Comparison of ENCODE assay signal across 18 cellular contexts in the genomic region with DNA sequence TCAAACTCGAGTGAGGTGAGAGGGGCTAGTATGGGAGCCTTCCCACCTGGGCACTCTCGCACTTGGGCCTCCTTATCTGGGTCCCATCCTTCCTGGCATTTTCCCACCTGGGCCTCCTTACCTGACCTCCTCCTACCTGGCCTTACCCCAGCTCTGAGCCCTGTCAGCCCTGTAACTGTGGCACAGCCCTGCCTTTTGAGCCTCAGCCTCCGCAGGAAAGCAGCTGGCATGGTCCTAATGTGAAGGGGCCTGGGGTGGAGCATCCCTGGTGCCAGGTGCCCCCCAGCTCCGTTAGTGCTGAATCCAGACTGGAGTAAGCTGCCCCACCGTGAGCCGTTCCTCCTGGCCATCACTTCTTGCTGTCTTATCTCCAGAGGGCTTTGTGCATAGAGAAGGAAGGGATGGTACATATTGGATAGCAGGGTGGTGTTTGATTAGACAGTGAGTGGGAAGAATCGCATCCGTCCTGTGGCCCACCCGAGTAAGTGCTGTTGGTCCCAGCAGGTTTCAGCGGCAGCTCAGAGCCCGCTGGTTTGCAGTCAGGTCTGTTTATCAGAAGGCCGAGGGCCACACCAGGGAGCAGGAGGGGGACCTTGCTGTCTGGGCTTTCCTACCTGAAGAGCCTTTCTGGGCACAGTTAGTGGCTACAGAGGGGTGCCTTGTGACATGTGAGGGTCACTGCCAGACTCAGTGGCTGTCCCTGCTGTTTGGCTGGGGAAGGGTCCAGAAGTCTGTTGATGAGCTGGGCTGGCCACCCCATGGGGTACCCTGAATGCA.
DNase-seq lines count a peak whose midpoint lies in the region; ATAC-seq and TF ChIP-seq lines count a peak whose summit lies in the region.
"Had no signal": no experiment of that assay in that cellular context is flagged by ENCODE, and none has a peak within 500 bp of the region (broad histone marks: within the 10 kb centered on the region; RNA-seq: fewer than 3 reads in every experiment).

No MANE protein-coding gene starts in this region.

- no peak overlapping the region for H4K8ac ChIP-seq in neuronal stem cell (ENCODE audit: low read depth, low read length)

- H3K27me3 Mint-ChIP-seq in activated B cell treated with CpG ODN at 0.5 μM for 24 hours (no peaks in the 10 kb centered on the region), progenitor cell of endocrine pancreas (no peaks in the 10 kb centered on the region)
- H3K27me3 Mint-ChIP-seq: activated CD4-positive, alpha-beta T cell treated with anti-CD3 and anti-CD28 coated beads, Interleukin-2, amount 10 ng/mL, durations not matched to agents 7 days and 5 days had no signal

- H2BK5ac ChIP-seq in neuronal stem cell (ENCODE audit: low read length): peak overlapping the region; percentile 34

- peaks cover 2% of the 10 kb centered on the region for H3K79me1 ChIP-seq in neuronal stem cell (ENCODE audit: low read depth, low read length)

- peak overlapping the region; percentile 63 for H3K18ac ChIP-seq in neuronal stem cell (ENCODE audit: low read length)

- H3K27me3 ChIP-seq in right atrium auricular region: no peaks in the 10 kb centered on the region
- no peaks in the 10 kb centered on the region for H3K27me3 ChIP-seq in neuronal stem cell (ENCODE audit: control insufficient read depth in 3 of 3, insufficient read depth in 3 of 3, low read depth in 1 of 3, low read length in 3 of 3)
- H3K27me3 ChIP-seq: adrenal gland, thyroid gland had no signal

- H2BK12ac ChIP-seq in neuronal stem cell (ENCODE audit: low read length): no peak overlapping the region

- H2BK15ac ChIP-seq in neuronal stem cell (ENCODE audit: low read length): no peak overlapping the region

- POLR2A ChIA-PET in activated B cell treated with CpG ODN at 0.5 μM for 24 hours (lab: Charles Lee): no interaction called here

- H3K4ac ChIP-seq in neuronal stem cell (ENCODE audit: low read length): no peak overlapping the region

- H3K23ac ChIP-seq in neuronal stem cell (ENCODE audit: low read depth, low read length, poor library complexity): no peak overlapping the region

- no peak overlapping the region for H4K91ac ChIP-seq in neuronal stem cell (ENCODE audit: low read depth, low read length, poor library complexity)

- no peaks in the 10 kb centered on the region for H3K9me3 Mint-ChIP-seq in activated B cell treated with CpG ODN at 0.5 μM for 24 hours
- H3K9me3 Mint-ChIP-seq in progenitor cell of endocrine pancreas (ENCODE audit: low read depth): no peaks in the 10 kb centered on the region
- H3K9me3 Mint-ChIP-seq: activated CD4-positive, alpha-beta T cell treated with anti-CD3 and anti-CD28 coated beads, Interleukin-2, amount 10 ng/mL, durations not matched to agents 7 days and 5 days; activated T-helper 1 cell treated with anti-CD3 and anti-CD28 coated beads, Interleukin-12 subunit alpha, Interleukin-12 subunit beta, Interleukin-2, Interleukin-4 antibody, amounts not matched to agents 30 ng/mL and 10 ng/mL and 1 ng/mL, durations not matched to agents 14 hours and 24 hours and 36 hours; stimulated activated naive B cell treated with anti-CD40 and anti-IgM and Interleukin-4, amounts not matched to agents 10 μg/mL and 1 μg/mL and 100 μg/mL, for 72 hours had no signal

- H3K36me3 Mint-ChIP-seq in activated B cell treated with CpG ODN at 0.5 μM for 24 hours (ENCODE audit: low read depth) (no peaks in the 10 kb centered on the region), progenitor cell of endocrine pancreas (ENCODE audit: insufficient read depth) (peaks cover 13% of the 10 kb centered on the region)
- H3K36me3 Mint-ChIP-seq: stimulated activated naive B cell treated with anti-CD40 and anti-IgM and Interleukin-4, amounts not matched to agents 10 μg/mL and 1 μg/mL and 100 μg/mL, for 72 hours had no signal

- no peak overlapping the region for H3K9ac ChIP-seq in neuronal stem cell (ENCODE audit: low read depth, low read length, poor library complexity)

- DNase-seq in right atrium auricular region (ENCODE audit: low spot score) (peak; percentile 38), left cardiac atrium (no peak), activated B cell treated with CpG ODN at 0.5 μM for 24 hours (peak; percentile 10), neuronal stem cell (ENCODE audit: low spot score) (no peak), progenitor cell of endocrine pancreas (ENCODE audit: low spot score, unreplicated experiment) (no peak)
- DNase-seq in stimulated activated CD4-positive, alpha-beta T cell treated with anti-CD3 and anti-CD28 coated beads, Interleukin-4, amount 100 ng/mL, for 24 hours: no peak
- DNase-seq: AML-193; dermis blood vessel endothelial cell; foreskin melanocyte; GOT3; retina; stimulated activated naive B cell treated with anti-CD40 and anti-IgM and Interleukin-4, amounts not matched to agents 10 μg/mL and 1 μg/mL and 100 μg/mL, for 72 hours; thyroid gland had no signal

- H3K36me3 ChIP-seq in right atrium auricular region (no peaks in the 10 kb centered on the region), neuronal stem cell (replicated peaks in 1 of 2; ENCODE audit: control insufficient read depth in 2 of 2, insufficient read depth in 2 of 2, low read length in 2 of 2) (peaks cover 0 to 3% of the 10 kb centered on the region in 2 donors)
- H3K36me3 ChIP-seq: adrenal gland, thyroid gland had no signal

- H3K27ac ChIP-seq in right atrium auricular region (no peak overlapping the region), neuronal stem cell (replicated peaks; ENCODE audit: low read length) (no peak overlapping the region)
- H3K27ac ChIP-seq: adrenal gland, thyroid gland had no signal

- CTCF ChIA-PET in activated B cell treated with CpG ODN at 0.5 μM for 24 hours (lab: Charles Lee): no interaction called here

- H3K9me3 ChIP-seq in right atrium auricular region (no peaks in the 10 kb centered on the region), neuronal stem cell (replicated peaks in 1 of 2; ENCODE audit: control insufficient read depth in 2 of 2, insufficient read depth in 1 of 2, low read depth in 1 of 2, low read length in 2 of 2) (no peaks in the 10 kb centered on the region)
- H3K9me3 ChIP-seq: adrenal gland, thyroid gland had no signal

- peak overlapping the region; percentile 16 for H2BK120ac ChIP-seq in neuronal stem cell (ENCODE audit: low read depth, low read length)

- H3K4me1 ChIP-seq in right atrium auricular region: peaks cover 0 to 25% of the 10 kb centered on the region in 2 donors
- H3K4me1 ChIP-seq in neuronal stem cell (ENCODE audit: control insufficient read depth in 2 of 2, insufficient read depth in 1 of 2, low read depth in 1 of 2, low read length in 2 of 2): no peaks in the 10 kb centered on the region
- H3K4me1 ChIP-seq: adrenal gland had no signal

- ATAC-seq in left cardiac atrium: no peak
- no peak for ATAC-seq in activated B cell treated with CpG ODN at 0.5 μM for 24 hours (ENCODE audit: low read depth)
- no peak for ATAC-seq in GM18907 (IDR thresholded peaks at IDR 0.05; ENCODE audit: unreplicated experiment)
- ATAC-seq: stimulated activated naive B cell treated with anti-CD40 and anti-IgM and Interleukin-4, amounts not matched to agents 10 μg/mL and 1 μg/mL and 100 μg/mL, for 72 hours had no signal

- WGBS in neuronal stem cell (ENCODE audit: extremely low coverage in 2 of 2, insufficient read length in 2 of 2, insufficient replicate concordance in 1 of 2), 2 donors: no CpG with 5 or more reads among the region's 12 CpGs

- H3K4me3 Mint-ChIP-seq in activated B cell treated with CpG ODN at 0.5 μM for 24 hours (no peak overlapping the region), progenitor cell of endocrine pancreas (ENCODE audit: low read depth) (no peak overlapping the region)
- H3K4me3 Mint-ChIP-seq: activated CD4-positive, alpha-beta T cell treated with anti-CD3 and anti-CD28 coated beads, Interleukin-2, amount 10 ng/mL, durations not matched to agents 7 days and 5 days; activated T-helper 1 cell treated with anti-CD3 and anti-CD28 coated beads, Interleukin-12 subunit alpha, Interleukin-12 subunit beta, Interleukin-2, Interleukin-4 antibody, amounts not matched to agents 30 ng/mL and 10 ng/mL and 1 ng/mL, durations not matched to agents 14 hours and 24 hours and 36 hours; stimulated activated naive B cell treated with anti-CD40 and anti-IgM and Interleukin-4, amounts not matched to agents 10 μg/mL and 1 μg/mL and 100 μg/mL, for 72 hours had no signal

- peak overlapping the region; percentile 23 for H2AK5ac ChIP-seq in neuronal stem cell (ENCODE audit: low read depth, low read length)

- H3K4me3 ChIP-seq in right atrium auricular region (no peak overlapping the region), neuronal stem cell (ENCODE audit: low read length in 2 of 2) (no peak overlapping the region)
- H3K4me3 ChIP-seq: adrenal gland, K562, thyroid gland had no signal

- no peak overlapping the region for H2AFZ ChIP-seq in neuronal stem cell (ENCODE audit: low read length)

- intact Hi-C loops in left cardiac atrium (cut with DNase I) (no loop called here), activated B cell treated with CpG ODN at 0.5 μM for 24 hours (cut with micrococcal nuclease) (no loop called here)

- no peak overlapping the region for H3K4me2 ChIP-seq in neuronal stem cell (ENCODE audit: insufficient read depth, low read length, poor library complexity, severe bottlenecking)

- no peak for TF ChIP-seq CTCF in right atrium auricular region (IDR thresholded peaks at IDR 0.05)
- TF ChIP-seq CTCF in activated B cell treated with CpG ODN at 0.5 μM for 24 hours (IDR thresholded peaks at IDR 0.05): no peak
- TF ChIP-seq CTCF in progenitor cell of endocrine pancreas (IDR thresholded peaks at IDR 0.05; ENCODE audit: unreplicated experiment): no peak

- H3K4me1 Mint-ChIP-seq in activated B cell treated with CpG ODN at 0.5 μM for 24 hours (no peaks in the 10 kb centered on the region), progenitor cell of endocrine pancreas (ENCODE audit: low read depth) (peaks cover 2% of the 10 kb centered on the region)
- H3K4me1 Mint-ChIP-seq: activated CD4-positive, alpha-beta T cell treated with anti-CD3 and anti-CD28 coated beads, Interleukin-2, amount 10 ng/mL, durations not matched to agents 7 days and 5 days had no signal

- H3K27ac Mint-ChIP-seq in activated B cell treated with CpG ODN at 0.5 μM for 24 hours (no peak overlapping the region), progenitor cell of endocrine pancreas (no peak overlapping the region)
- H3K27ac Mint-ChIP-seq: activated CD4-positive, alpha-beta T cell treated with anti-CD3 and anti-CD28 coated beads, Interleukin-2, amount 10 ng/mL, durations not matched to agents 7 days and 5 days; activated T-helper 1 cell treated with anti-CD3 and anti-CD28 coated beads, Interleukin-12 subunit alpha, Interleukin-12 subunit beta, Interleukin-2, Interleukin-4 antibody, amounts not matched to agents 30 ng/mL and 10 ng/mL and 1 ng/mL, durations not matched to agents 14 hours and 24 hours and 36 hours; stimulated activated naive B cell treated with anti-CD40 and anti-IgM and Interleukin-4, amounts not matched to agents 10 μg/mL and 1 μg/mL and 100 μg/mL, for 72 hours had no signal

- H3K14ac ChIP-seq in neuronal stem cell (ENCODE audit: low read length): peak overlapping the region; percentile 2

Comparison
In these comparisons a context has a peak if more than half of its experiments do, and no peak if none do; other contexts are left out.
1. DNase-seq: peak in right atrium auricular region (single experiment) and activated B cell treated with CpG ODN at 0.5 μM for 24 hours (single experiment); none in left cardiac atrium (single experiment), neuronal stem cell (single experiment), progenitor cell of endocrine pancreas (single experiment) and stimulated activated CD4-positive, alpha-beta T cell treated with anti-CD3 and anti-CD28 coated beads, Interleukin-4, amount 100 ng/mL, for 24 hours (single experiment).